8 cellular contexts compared by ENCODE assay signal in genomic region chr1:233364695-233365539, GRCh38. TPM values are rescaled to one million over a fixed set of nuclear protein-coding genes. Genes with fewer than 3 reads are reported as not detected.
DNase-seq lines count a peak whose midpoint lies in the region; ATAC-seq and TF ChIP-seq lines count a peak whose summit lies in the region.

No MANE protein-coding gene starts in this region.

- peaks cover 24% of the 10 kb centered on the region; the same call in 1 of the 2 replicates for H3K79me2 ChIP-seq in HCT116 (ENCODE audit: insufficient read depth, low read length)

- WGBS in right lobe of liver (ENCODE audit: insufficient coverage, low coverage, low lambda C conversion rate, missing lambda C conversion rate): 65% methylated on average over 5 of the region's 5 CpGs

- POLR2A ChIA-PET in HCT116 (lab: Charles Lee): no interaction called here

- H3K4me2 ChIP-seq in HCT116 (ENCODE audit: low read length): no peak overlapping the region

- H3K9me3 ChIP-seq in BE2C (no peaks in the 10 kb centered on the region), HCT116 (ENCODE audit: control insufficient read depth in 1 of 2, insufficient read depth in 1 of 2, low read depth in 1 of 2, low read length in 2 of 2) (no peaks in the 10 kb centered on the region), adipocyte (ENCODE audit: control insufficient read depth, low read length) (no peaks in the 10 kb centered on the region), right lobe of liver (no peaks in the 10 kb centered on the region)

- no peak for DNase-seq in BE2C
- DNase-seq in HCT116 (ENCODE audit: low read depth, low spot score): no peak
- DNase-seq in adipocyte (ENCODE audit: low read depth): peak; percentile 58
- no peak for DNase-seq in right lobe of liver
- no peak for DNase-seq in stimulated activated CD4-positive, alpha-beta T cell treated with anti-CD3 and anti-CD28 coated beads, Interleukin-12 subunit alpha, Interleukin-12 subunit beta, amount 100 ng/mL, for 4 hours
- DNase-seq in SIG-M5 (lab: John Stamatoyannopoulos, UW): no peak
- DNase-seq in activated CD4-positive, alpha-beta T cell treated with anti-CD3 and anti-CD28 coated beads, Interleukin-2, amount 50 U/mL, for 48 hours: no peak

- H3K36me3 ChIP-seq in BE2C (no peaks in the 10 kb centered on the region), HCT116 (ENCODE audit: control insufficient read depth in 1 of 2, insufficient read depth in 2 of 2, low read length in 2 of 2) (0 out of 4 replicates have a peak, but pooled peaks cover 4% of the 10 kb centered on the region in 2 experiments), adipocyte (ENCODE audit: control insufficient read depth, insufficient read depth, low read length, severe bottlenecking) (no peaks in the 10 kb centered on the region), right lobe of liver (no peaks in the 10 kb centered on the region)

- peaks cover 7% of the 10 kb centered on the region; the same call in 1 of the 2 replicates for H4K20me1 ChIP-seq in HCT116 (ENCODE audit: insufficient read depth)

- H2AFZ ChIP-seq in HCT116 (ENCODE audit: low read depth, low read length, poor library complexity, severe bottlenecking): no peak overlapping the region

- RAD21 ChIA-PET in HCT116 (lab: Charles Lee; ENCODE audit: low non-redundant PET in 1 of 2, low total read pairs in 2 of 2, uncharacterized antibody in 2 of 2, unreplicated experiment in 2 of 2): no interaction called here

- intact Hi-C loops in HCT116 (cut with micrococcal nuclease): loop anchor here (5.0 kb wide), 2 partner anchors 63 to 747 kb away; no protein-coding TSS in a partner anchor
- intact Hi-C loops in right lobe of liver (cut with DNase I): no loop called here

- no peak overlapping the region for H3K9ac ChIP-seq in HCT116 (ENCODE audit: low read length)
- H3K9ac ChIP-seq in adipocyte (ENCODE audit: low read length): no peak overlapping the region

- H3K27ac ChIP-seq in HCT116 (ENCODE audit: low read depth, low read length): no peak overlapping the region
- H3K27ac ChIP-seq in right lobe of liver: peak overlapping the region in 2 of 3 donors; percentile 5 to 56

- peak; percentile 63 for TF ChIP-seq CTCF in BE2C (IDR thresholded peaks at IDR 0.05; ENCODE audit: low read depth, low read length)
- peak; percentile 43 to 72 (median 51); a peak in 5 of 6 replicates for TF ChIP-seq CTCF in HCT116 (IDR thresholded peaks at IDR 0.05 in 2 of 3, conservative IDR thresholded peaks at IDR 0.05 in 1 of 3; ENCODE audit: borderline replicate concordance in 1 of 3, insufficient read depth in 1 of 3, low read depth in 2 of 3, low read length in 2 of 3)
- TF ChIP-seq CTCF in right lobe of liver (IDR thresholded peaks at IDR 0.05): peak; percentile 75 to 83 (median 78)

- H3K27me3 ChIP-seq in BE2C (peaks cover 42% of the 10 kb centered on the region), HCT116 (ENCODE audit: insufficient read depth, low read length) (no peaks in the 10 kb centered on the region), adipocyte (replicated peaks; ENCODE audit: control insufficient read depth, insufficient read depth, low read length) (peaks cover 11% of the 10 kb centered on the region), right lobe of liver (no peaks in the 10 kb centered on the region)

- CTCF ChIA-PET in HCT116 (lab: Charles Lee): interaction anchor here (1.1 to 1.5 kb wide), 3 partner anchors 21 to 746 kb away, joined by 3 to 5 read pairs (median 3); no protein-coding TSS in a partner anchor

- TF ChIP-seq POLR2A in HCT116 (IDR thresholded peaks at IDR 0.05; ENCODE audit: borderline replicate concordance, extremely low read depth, insufficient read depth, insufficient read length) (no peak), right lobe of liver (IDR thresholded peaks at IDR 0.05) (no peak)

- TF ChIP-seq RAD21 in HCT116 (IDR thresholded peaks at IDR 0.05; ENCODE audit: low read depth): peak; percentile 63

- no peak for ATAC-seq in HCT116
- peak; percentile 81 to 84 (median 82) for ATAC-seq in right lobe of liver
- no peak for ATAC-seq in GM21360 (IDR thresholded peaks at IDR 0.05; ENCODE audit: unreplicated experiment)

- no peaks in the 10 kb centered on the region for H3K9me2 ChIP-seq in HCT116 (ENCODE audit: insufficient read depth)

- BruUV-seq in HCT116 (replicated peaks; lab: Mats Ljungman, UMichigan): no TSS peak

- H3K4me1 ChIP-seq in BE2C: no peaks in the 10 kb centered on the region
- peaks cover 25 to 37% of the 10 kb centered on the region in 2 experiments for H3K4me1 ChIP-seq in HCT116 (ENCODE audit: control insufficient read depth in 1 of 2, insufficient read depth in 2 of 2, low read length in 2 of 2)
- peaks cover 11% of the 10 kb centered on the region for H3K4me1 ChIP-seq in adipocyte (ENCODE audit: control insufficient read depth, insufficient read depth, low read length)
- peaks cover 0 to 38% (median 17%) of the 10 kb centered on the region in 4 donors for H3K4me1 ChIP-seq in right lobe of liver

- H3K4me3 ChIP-seq in BE2C (ENCODE audit: low read depth, low read length) (no peak overlapping the region), HCT116 (replicated peaks in 1 of 2; ENCODE audit: low read depth in 1 of 2, low read length in 2 of 2) (no peak overlapping the region), adipocyte (ENCODE audit: low read length) (no peak overlapping the region), right lobe of liver (peak overlapping the region in 1 of 3 donors; percentile 15)

TF ChIP-seq in HCT116, 20 proteins besides CTCF, POLR2A, EP300 and RAD21:
- TF ChIP-seq CEBPB (IDR thresholded peaks at IDR 0.05; ENCODE audit: low read depth): no peak
- TF ChIP-seq, protein P1, sequence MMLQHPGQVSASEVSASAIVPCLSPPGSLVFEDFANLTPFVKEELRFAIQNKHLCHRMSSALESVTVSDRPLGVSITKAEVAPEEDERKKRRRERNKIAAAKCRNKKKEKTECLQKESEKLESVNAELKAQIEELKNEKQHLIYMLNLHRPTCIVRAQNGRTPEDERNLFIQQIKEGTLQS (IDR thresholded peaks at IDR 0.05): no peak
- TF ChIP-seq SIN3A (IDR thresholded peaks at IDR 0.05; ENCODE audit: low read depth): no peak

RNA-seq across cellular contexts. Expression of gene MAP3K21, which starts 37.4 kb away (rescaled TPM):
- not detected for polyA plus RNA-seq in BE2C (2012; ENCODE audit: insufficient read depth, insufficient read length, low read depth)
- total RNA-seq in HCT116 (2021; ENCODE audit: unreplicated experiment): 19.1 TPM
- polyA plus RNA-seq in HCT116 (2012): 7.2 TPM in 2 replicates
- total RNA-seq in right lobe of liver: 1 to 10 TPM; 3.2 to 5.1 (median 3.8) TPM

Comparison
In these comparisons a context has a peak if more than half of its experiments do, and no peak if none do; other contexts are left out.
1. ATAC-seq: peak in right lobe of liver (4 of 4); none in HCT116 (single experiment) and GM21360 (single experiment).
2. Peak in every context shown above with its lines, with median percentiles within 50 percentile points of each other: CTCF ChIP-seq.